In the genomic region with DNA sequence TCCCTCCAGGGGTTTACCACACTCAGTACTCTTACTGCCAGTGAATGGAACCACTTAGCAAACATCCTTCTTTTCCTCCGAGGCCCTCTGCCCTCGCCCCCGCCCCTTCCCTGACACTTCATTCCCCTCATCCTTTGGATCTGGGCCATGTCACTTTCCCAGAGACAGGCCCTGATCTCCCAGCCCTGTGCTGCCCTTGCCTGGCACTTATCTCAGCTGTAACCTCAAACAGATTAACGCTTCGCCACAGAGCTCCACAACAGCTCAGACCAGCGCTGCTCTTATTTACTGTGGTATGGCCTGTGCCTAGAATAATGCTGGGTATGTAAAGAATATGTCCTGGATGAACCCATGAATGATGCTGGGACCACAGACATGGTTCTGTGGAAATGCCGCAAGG, we compare ENCODE assay signal across 30 cellular contexts.
DNase-seq lines count a peak whose midpoint lies in the region; ATAC-seq and TF ChIP-seq lines count a peak whose summit lies in the region.
"Had no signal": no experiment of that assay in that cellular context is flagged by ENCODE, and none has a peak within 500 bp of the region (broad histone marks: within the 10 kb centered on the region; RNA-seq: fewer than 3 reads in every experiment).

No MANE protein-coding gene starts in this region.

- intact Hi-C loops in right cardiac atrium (cut with DNase I), result no loop called here
- intact Hi-C loops in Right ventricle myocardium superior (cut with DNase I), result no loop called here

- no peaks in the 10 kb centered on the region for H3K27me3 ChIP-seq in right cardiac atrium (ENCODE audit: control insufficient read depth, insufficient read depth)
- H3K27me3 ChIP-seq: left lung, neutrophil, stomach, vagina had no signal

- H3K4me3 ChIP-seq in right cardiac atrium (ENCODE audit: low read length), result no peak overlapping the region
- H3K4me3 ChIP-seq: left lung, stomach, vagina had no signal

- 61% methylated on average over 7 of the region's 7 CpGs for WGBS in right cardiac atrium

- H3K27ac ChIP-seq in right cardiac atrium (ENCODE audit: low read length), result peak overlapping the region; percentile 12
- H3K27ac ChIP-seq: left lung, neutrophil, stomach, vagina had no signal

- H3K9me3 ChIP-seq in right cardiac atrium (ENCODE audit: control insufficient read depth, low read length), result no peaks in the 10 kb centered on the region
- H3K9me3 ChIP-seq: left lung, neutrophil, stomach, vagina had no signal

- no peak for TF ChIP-seq CTCF in GM13977 (IDR thresholded peaks at IDR 0.05; ENCODE audit: extremely low read depth, insufficient read depth, missing control alignments)

- peak; percentile 23 to 59 (median 51) for DNase-seq in right cardiac atrium
- DNase-seq in Right ventricle myocardium superior, result no peak
- peak; percentile 77 for DNase-seq in NCI-H345 treated with DMSO at 0.1 percent for 48 hours (lab: John Stamatoyannopoulos, UW; ENCODE audit: unreplicated experiment)
- DNase-seq in islet precursor cell, result peak; percentile 89
- no peak for DNase-seq in GM13977 (ENCODE audit: low spot score)
- DNase-seq in Kasumi-1 (lab: John Stamatoyannopoulos, UW), result no peak
- no peak for DNase-seq in NCI-H524 (lab: John Stamatoyannopoulos, UW)
- DNase-seq: activated CD4-positive, alpha-beta T cell treated with anti-CD3 and anti-CD28 coated beads, Interleukin-2, amount 10 ng/mL, durations not matched to agents 24 days and 14 days; activated gamma-delta T cell treated with Interleukin-2 at 50 U/mL for 16 hours; activated naive CD8-positive, alpha-beta T cell treated with anti-CD3 and anti-CD28 coated beads, Interleukin-2, amount 10 ng/mL, durations not matched to agents 7 days and 5 days; activated T-cell treated with anti-CD3 and anti-CD28 coated beads, Interleukin-2, amount 50 U/mL, for 24 hours; CD4-positive, alpha-beta T cell; central memory CD4-positive, alpha-beta T cell; glutamatergic neuron; H7; Karpas-422; NCI-H1436 treated with DMSO at 0.1 percent for 48 hours; NCI-H2171; NCI-H526 treated with DMSO at 0.1 percent for 48 hours; SIG-M5; stimulated activated CD4-positive, alpha-beta T cell treated with anti-CD3 and anti-CD28 coated beads, Interleukin-12 subunit alpha, Interleukin-12 subunit beta, amount 100 ng/mL, for 4 hours; stimulated activated CD4-positive, alpha-beta T cell treated with anti-CD3 and anti-CD28 coated beads, Interleukin-2, amount 100 ng/mL, for 48 hours; stomach had no signal

- ATAC-seq in right cardiac atrium (peak; percentile 46 to 50), Right ventricle myocardium superior (ENCODE audit: poor library complexity) (no peak), HG03025 (IDR thresholded peaks at IDR 0.05; ENCODE audit: low FRiP score, unreplicated experiment) (no peak)
- ATAC-seq: left lung, Panc1, sciatic nerve, WTC11 had no signal

- in situ Hi-C loops in GM13977 (cut with MboI; ENCODE audit: low pct_unique_long_range_greater_than_20kb, low sequenced_read_pairs, unreplicated experiment), result no loop called here

- H3K4me1 ChIP-seq in right cardiac atrium (ENCODE audit: control insufficient read depth, insufficient read depth, low read length), result peaks cover 7% of the 10 kb centered on the region
- H3K4me1 ChIP-seq: left lung, vagina had no signal

Comparison
In these comparisons a context has a peak if more than half of its experiments do, and no peak if none do; other contexts are left out.
1. ATAC-seq: peak in right cardiac atrium (2 of 2); none in Right ventricle myocardium superior (single experiment) and HG03025 (single experiment).
2. DNase-seq: peak in right cardiac atrium (3 of 3), NCI-H345 treated with DMSO at 0.1 percent for 48 hours (single experiment) and islet precursor cell (single experiment); none in Right ventricle myocardium superior (single experiment), GM13977 (single experiment), Kasumi-1 (0 of 2) and NCI-H524 (0 of 2).